Comparison of ENCODE assay signal across 20 cellular contexts in the genomic region with DNA sequence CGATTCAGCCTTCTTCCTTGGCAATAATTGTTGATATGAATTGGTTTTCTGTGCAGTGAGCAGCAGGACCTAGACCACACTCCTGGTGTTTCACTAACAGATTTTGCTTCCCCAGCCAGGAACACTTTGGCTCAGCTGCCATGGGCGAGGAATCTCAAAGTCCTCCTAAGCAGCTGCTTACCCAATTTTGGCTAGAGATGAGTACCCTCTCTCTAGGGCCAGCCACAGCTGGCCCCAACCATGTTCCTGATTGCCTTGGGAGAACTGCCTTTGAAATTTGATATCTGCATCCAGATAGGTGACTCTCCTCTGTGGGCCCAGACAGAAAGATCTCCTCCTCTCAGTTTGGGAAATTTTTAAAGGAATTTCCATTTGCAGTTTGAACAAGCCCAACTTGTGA. TPM values are rescaled to one million over a fixed set of nuclear protein-coding genes. Genes with fewer than 3 reads are reported as not detected.
"Had no signal": no experiment of that assay in that cellular context is flagged by ENCODE, and none has a peak within 500 bp of the region (broad histone marks: within the 10 kb centered on the region; RNA-seq: fewer than 3 reads in every experiment).

No MANE protein-coding gene starts in this region.

RNA-seq across cellular contexts. Expression of a gene that starts 4.7 kb away (rescaled TPM):
- total RNA-seq: naive thymus-derived CD4-positive, alpha-beta T cell; natural killer cell; occipital lobe; osteoblast; ovary; progenitor cell of endocrine pancreas; psoas muscle; renal cortical epithelial cell; right cardiac atrium; sciatic nerve; skeletal muscle tissue; suprapubic skin; testis; transverse colon; upper lobe of right lung; urinary bladder; uterus had no signal
- polyA plus RNA-seq: naive thymus-derived CD4-positive, alpha-beta T cell; neural cell; ovary; psoas muscle; right cardiac atrium; small intestine; thymus; urinary bladder had no signal

RNA-seq across cellular contexts. Expression of a gene that starts 25.6 kb away (rescaled TPM):
- polyA plus RNA-seq: naive thymus-derived CD4-positive, alpha-beta T cell had no signal
